12 cellular contexts compared by ENCODE assay signal in the genomic region with DNA sequence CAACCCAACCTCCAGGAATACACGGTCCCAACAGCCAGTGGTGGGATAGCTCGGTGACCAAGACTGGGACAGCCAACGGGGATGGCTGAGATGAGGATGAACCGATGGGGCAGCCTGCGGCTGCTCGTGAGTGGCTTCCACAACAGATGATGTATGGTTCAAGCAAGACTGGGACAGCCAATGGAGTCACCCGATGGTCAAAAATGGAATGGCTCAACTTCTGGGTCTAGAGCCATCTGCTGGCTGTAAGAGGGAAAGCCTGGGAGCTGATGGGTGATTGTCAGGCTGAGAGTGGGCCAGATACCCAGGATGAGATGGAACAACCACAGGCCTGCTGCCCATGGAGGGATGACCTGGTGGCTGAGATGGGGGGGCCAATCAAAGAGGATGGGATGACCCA. TPM values are rescaled to one million over a fixed set of nuclear protein-coding genes. Genes with fewer than 3 reads are reported as not detected.
DNase-seq lines count a peak whose midpoint lies in the region; ATAC-seq, FAIRE-seq and TF ChIP-seq lines count a peak whose summit lies in the region.
"Had no signal": no experiment of that assay in that cellular context is flagged by ENCODE, and none has a peak within 500 bp of the region (broad histone marks: within the 10 kb centered on the region; RNA-seq: fewer than 3 reads in every experiment).

No MANE protein-coding gene starts in this region.

- intact Hi-C loops in A673 (cut with micrococcal nuclease; ENCODE audit: unreplicated experiment): no loop called here
- intact Hi-C loops in PC-9 (cut with micrococcal nuclease; ENCODE audit: unreplicated experiment): no loop called here

- peak; percentile 35 for DNase-seq in A673 (ENCODE audit: low spot score)
- DNase-seq in PC-9: no peak
- peak in 1 of 2 donors; percentile 19 for DNase-seq in foreskin fibroblast
- no peak for DNase-seq in RKO (ENCODE audit: low spot score)
- DNase-seq in HTR-8/SVneo (ENCODE audit: insufficient read length, low spot score): no peak
- DNase-seq in HT-29 (ENCODE audit: low spot score): no peak
- DNase-seq: COR-L47, NCI-H2081, T1000 had no signal

- H3K4me3 ChIP-seq in A673 (ENCODE audit: low read depth, low read length, poor library complexity, severe bottlenecking) (no peak overlapping the region), GM12875 (ENCODE audit: low read depth, low read length) (no peak overlapping the region), PC-9 (no peak overlapping the region), foreskin fibroblast (ENCODE audit: low read depth in 1 of 2, low read length in 2 of 2) (no peak overlapping the region)

- H4K20me1 ChIP-seq in PC-9 (ENCODE audit: insufficient read depth): no peaks in the 10 kb centered on the region

- H2AFZ ChIP-seq in PC-9: no peak overlapping the region

- POLR2A ChIA-PET in A673 (lab: Charles Lee; ENCODE audit: low non-redundant PET): no interaction called here
- POLR2A ChIA-PET in PC-9 (lab: Charles Lee; ENCODE audit: unreplicated experiment): interaction anchor here (0.6 kb wide), 1 partner anchor 20 kb away, joined by 3 read pairs; no protein-coding TSS in a partner anchor

- H3K79me2 ChIP-seq in PC-9 (ENCODE audit: low read depth): no peaks in the 10 kb centered on the region

- BruUV-seq in A673 (replicated peaks; lab: Mats Ljungman, UMichigan) (no TSS peak), PC-9 (replicated peaks; lab: Mats Ljungman, UMichigan) (no TSS peak)

- CTCF ChIA-PET in A673 (lab: Charles Lee): interaction anchor here (0.5 to 2.3 kb wide), 5 partner anchors 20 to 343 kb away, joined by 3 to 10 read pairs (median 3); no protein-coding TSS in a partner anchor
- CTCF ChIA-PET in PC-9 (lab: Charles Lee): no interaction called here

- no peak for FAIRE-seq in HTR-8/SVneo (lab: Jason Lieb, UNC)

- H3K36me3 ChIP-seq in A673 (ENCODE audit: insufficient read depth, low read length, poor library complexity, severe bottlenecking) (no peaks in the 10 kb centered on the region), PC-9 (ENCODE audit: low read depth) (no peaks in the 10 kb centered on the region)

- no peaks in the 10 kb centered on the region for H3K9me3 ChIP-seq in A673 (ENCODE audit: low read depth, low read length, poor library complexity, severe bottlenecking)
- no peaks in the 10 kb centered on the region for H3K9me3 ChIP-seq in PC-9 (ENCODE audit: insufficient read depth, low read depth)

- H3K4me1 ChIP-seq in A673 (ENCODE audit: insufficient read depth, low read length, poor library complexity, severe bottlenecking) (no peaks in the 10 kb centered on the region), PC-9 (replicated peaks; ENCODE audit: insufficient read depth) (peaks cover 25% of the 10 kb centered on the region)

- H3K9me2 ChIP-seq in PC-9 (ENCODE audit: insufficient read depth): no peaks in the 10 kb centered on the region

- H3F3A ChIP-seq in PC-9 (ENCODE audit: insufficient read depth, low read depth): no peaks in the 10 kb centered on the region; the same call in 1 of the 2 replicates

- H3K4me2 ChIP-seq in PC-9: no peak overlapping the region

- TF ChIP-seq CTCF in A673 (conservative IDR thresholded peaks at IDR 0.05; ENCODE audit: low read depth, low read length): peak; percentile 60
- TF ChIP-seq CTCF in GM12875 (IDR thresholded peaks at IDR 0.05; ENCODE audit: borderline replicate concordance, insufficient read depth, low read depth, low read length): peak; percentile 54; the same call in 1 of the 2 replicates
- TF ChIP-seq CTCF in PC-9 (conservative IDR thresholded peaks at IDR 0.05): peak; percentile 63; the same call in 1 of the 2 replicates
- peak; percentile 44 for TF ChIP-seq CTCF in foreskin fibroblast (IDR thresholded peaks at IDR 0.05; ENCODE audit: low read depth, low read length)

- no peak for ATAC-seq in HG03469 (IDR thresholded peaks at IDR 0.05; ENCODE audit: unreplicated experiment)

- H3K27me3 ChIP-seq in A673 (replicated peaks; ENCODE audit: insufficient read depth, low read depth, low read length, poor library complexity) (no peaks in the 10 kb centered on the region), PC-9 (ENCODE audit: insufficient read depth, low read depth) (no peaks in the 10 kb centered on the region)

- H3K27ac ChIP-seq in A673 (ENCODE audit: low read depth, low read length, poor library complexity, severe bottlenecking) (no peak overlapping the region), PC-9 (no peak overlapping the region)

RNA-seq across cellular contexts. Expression of a gene that starts 35.5 kb away (rescaled TPM):
- total RNA-seq in A673 (2021): 1.3 and 2.0 TPM in 2 replicates
- total RNA-seq in PC-9 (2021): 4.0 and 8.9 TPM in 2 replicates
- 13.2 and 14.8 TPM in 2 replicates for total RNA-seq in HT-29 (2014; rRNA removed; shearing (Covaris generic))

RNA-seq across cellular contexts. Expression of a gene that starts 36.8 kb away (rescaled TPM):
- total RNA-seq in A673 (2021): 17.3 and 17.4 TPM in 2 replicates
- total RNA-seq in PC-9 (2021): 1.0 and 1.1 TPM in 2 replicates
- total RNA-seq in HT-29 (2014; rRNA removed; shearing (Covaris generic)): 6.3 and 7.7 TPM in 2 replicates
- total RNA-seq: myocyte had no signal
